ENCODE assay signal across 30 cellular contexts in the genomic region with DNA sequence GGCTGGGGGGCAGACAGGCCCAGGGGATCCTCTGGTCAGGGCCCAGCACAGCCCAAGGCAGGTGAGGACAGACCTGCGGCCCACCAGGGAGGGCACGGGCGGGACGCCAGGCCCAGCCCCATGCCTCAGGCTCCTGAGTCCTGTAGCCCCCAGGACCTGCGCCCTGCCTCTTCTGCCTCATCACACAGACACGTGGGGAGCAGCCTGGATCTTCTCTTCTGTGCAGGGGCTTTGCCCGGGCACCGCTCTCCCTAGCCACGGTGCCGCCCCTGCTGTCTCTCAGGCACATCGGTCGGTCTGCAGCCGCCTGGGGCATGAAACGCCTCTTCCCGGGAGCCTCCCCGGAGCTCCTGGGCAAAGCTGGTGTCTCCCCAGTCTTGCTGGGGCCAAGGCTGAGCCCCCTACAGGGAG. TPM values are rescaled to one million over a fixed set of nuclear protein-coding genes. Genes with fewer than 3 reads are reported as not detected.
DNase-seq lines count a peak whose midpoint lies in the region; ATAC-seq, FAIRE-seq and TF ChIP-seq lines count a peak whose summit lies in the region.
"Had no signal": no experiment of that assay in that cellular context is flagged by ENCODE, and none has a peak within 500 bp of the region (broad histone marks: within the 10 kb centered on the region; RNA-seq: fewer than 3 reads in every experiment).

No MANE protein-coding gene starts in this region.

- WGBS in A549 (ENCODE audit: missing lambda C conversion rate): 90% methylated on average over 16 of the region's 16 CpGs
- 93 to 96% methylated on average over 9 to 16 of the region's 16 CpGs for WGBS in endodermal cell (ENCODE audit: insufficient coverage in 1 of 2, insufficient read length in 1 of 2), 2 experiments

- no peaks in the 10 kb centered on the region for H3K36me3 Mint-ChIP-seq in endodermal cell (ENCODE audit: low read depth)
- H3K36me3 Mint-ChIP-seq: activated naive CD8-positive, alpha-beta T cell treated with anti-CD3 and anti-CD28 coated beads, Interleukin-2, amount 10 ng/mL, durations not matched to agents 7 days and 5 days had no signal

- CTCF ChIA-PET in A549 (lab: Yijun Ruan, JAX): interaction anchor here (1.3 to 10.1 kb wide), 4 partner anchors 49 to 135 kb away, joined by 3 to 776 read pairs (median 36); no protein-coding TSS in a partner anchor

- H3K27me3 ChIP-seq in H7 (ENCODE audit: control insufficient read depth, insufficient read depth, low read length) (no peaks in the 10 kb centered on the region), neutrophil (peaks cover 7% of the 10 kb centered on the region), endodermal cell (ENCODE audit: control insufficient read depth, insufficient read depth, low read length, poor library complexity, severe bottlenecking) (peaks cover 44% of the 10 kb centered on the region)
- H3K27me3 ChIP-seq: ascending aorta, BE2C, esophagus muscularis mucosa, pancreas, SJSA1 had no signal

- FAIRE-seq in A549 (lab: Jason Lieb, UNC): no peak
- FAIRE-seq: frontal cortex, GM12892, pancreas, small intestine had no signal

- no peaks in the 10 kb centered on the region for H3K9me3 Mint-ChIP-seq in endodermal cell
- H3K9me3 Mint-ChIP-seq: activated naive CD8-positive, alpha-beta T cell treated with anti-CD3 and anti-CD28 coated beads, Interleukin-2, amount 10 ng/mL, durations not matched to agents 7 days and 5 days; effector memory CD8-positive, alpha-beta T cell; nephron progenitor cell had no signal

- TF ChIP-seq EP300 in A549 (IDR thresholded peaks at IDR 0.05): no peak

- H3K27ac ChIP-seq in A549 (peak overlapping the region; percentile 10 to 68; a peak in 4 of 6 replicates), epithelial cell of prostate (peak overlapping the region; percentile 99), neutrophil (peak overlapping the region; percentile 97), endodermal cell (ENCODE audit: low read depth, low read length) (no peak overlapping the region)
- H3K27ac ChIP-seq: ascending aorta, coronary artery, esophagus muscularis mucosa, pancreas, SJSA1, thoracic aorta, VCaP had no signal

- no peak overlapping the region for H3K4me2 ChIP-seq in A549

- H3K4me3 ChIP-seq in A549: no peak overlapping the region
- no peak overlapping the region for H3K4me3 ChIP-seq in H7 (ENCODE audit: insufficient read depth, low read depth, low read length)
- H3K4me3 ChIP-seq in neutrophil (ENCODE audit: low read depth in 1 of 2, low read length in 1 of 2): no peak overlapping the region
- no peak overlapping the region for H3K4me3 ChIP-seq in endodermal cell (ENCODE audit: low read length)
- H3K4me3 ChIP-seq: ascending aorta, coronary artery, esophagus muscularis mucosa, pancreas, SJSA1, thoracic aorta had no signal

- TF ChIP-seq RAD21 in A549 (conservative IDR thresholded peaks at IDR 0.05 in 1 of 2, IDR thresholded peaks at IDR 0.05 in 1 of 2): no peak

- POLR2A ChIA-PET in A549 (lab: Yijun Ruan, JAX): no interaction called here

- H3K9me3 ChIP-seq in A549 (no peaks in the 10 kb centered on the region), neutrophil (no peaks in the 10 kb centered on the region), endodermal cell (ENCODE audit: control insufficient read depth, low read length) (no peaks in the 10 kb centered on the region)
- H3K9me3 ChIP-seq: ascending aorta, BE2C, esophagus muscularis mucosa, pancreas, SJSA1, thoracic aorta had no signal

- no peak for ATAC-seq in A549
- ATAC-seq in activated CD4-positive, CD25-positive, alpha-beta regulatory T cell treated with anti-CD3 and anti-CD28 coated beads, Interleukin-2, amount 50 U/mL, for 24 hours: no peak
- ATAC-seq: effector memory CD8-positive, alpha-beta T cell; left cardiac atrium; pancreas; stimulated activated naive CD8-positive, alpha-beta T cell treated with anti-CD3 and anti-CD28 coated beads, Interleukin-15, Interleukin-2, amounts not matched to agents 100 U/mL and 50 U/mL, for 24 hours had no signal

- no peak for TF ChIP-seq CTCF in A549 (IDR thresholded peaks at IDR 0.05)
- no peak for TF ChIP-seq CTCF in neutrophil (IDR thresholded peaks at IDR 0.05)
- no peak for TF ChIP-seq CTCF in endodermal cell (conservative IDR thresholded peaks at IDR 0.05)

- peaks cover 32% of the 10 kb centered on the region for H3K27me3 Mint-ChIP-seq in endodermal cell (ENCODE audit: insufficient read depth)
- H3K27me3 Mint-ChIP-seq: activated naive CD8-positive, alpha-beta T cell treated with anti-CD3 and anti-CD28 coated beads, Interleukin-2, amount 10 ng/mL, durations not matched to agents 7 days and 5 days had no signal

- H3K9ac ChIP-seq in endodermal cell (ENCODE audit: extremely low read depth, low read length, poor library complexity, severe bottlenecking): no peak overlapping the region

- no peak overlapping the region for H3K4me3 Mint-ChIP-seq in endodermal cell
- H3K4me3 Mint-ChIP-seq: activated naive CD8-positive, alpha-beta T cell treated with anti-CD3 and anti-CD28 coated beads, Interleukin-2, amount 10 ng/mL, durations not matched to agents 7 days and 5 days; effector memory CD8-positive, alpha-beta T cell; nephron progenitor cell had no signal

- no peak overlapping the region for H3K27ac Mint-ChIP-seq in endodermal cell
- H3K27ac Mint-ChIP-seq: activated naive CD8-positive, alpha-beta T cell treated with anti-CD3 and anti-CD28 coated beads, Interleukin-2, amount 10 ng/mL, durations not matched to agents 7 days and 5 days; effector memory CD8-positive, alpha-beta T cell; nephron progenitor cell had no signal

- TF ChIP-seq POLR2A in A549 (IDR thresholded peaks at IDR 0.05; ENCODE audit: low read length): no peak

- H3K36me3 ChIP-seq in H7 (replicated peaks; ENCODE audit: control insufficient read depth, insufficient read depth, low read length): no peaks in the 10 kb centered on the region
- H3K36me3 ChIP-seq in neutrophil: no peaks in the 10 kb centered on the region
- H3K36me3 ChIP-seq in endodermal cell (ENCODE audit: control insufficient read depth, insufficient read depth, low read length): no peaks in the 10 kb centered on the region
- H3K36me3 ChIP-seq: ascending aorta, BE2C, esophagus muscularis mucosa, pancreas, SJSA1, thoracic aorta had no signal

- H3K4me1 ChIP-seq in A549 (peaks cover 40% of the 10 kb centered on the region), neutrophil (ENCODE audit: control insufficient read depth in 1 of 2, insufficient read depth in 1 of 2, low read depth in 1 of 2, low read length in 1 of 2) (peaks cover 80 to 91% of the 10 kb centered on the region in 2 experiments), endodermal cell (ENCODE audit: control insufficient read depth, insufficient read depth, low read length) (peaks cover 9% of the 10 kb centered on the region)

- DNase-seq in A549 (ENCODE audit: low read depth in 1 of 2, low spot score in 1 of 2) (no peak), H7 (peak; percentile 61), epithelial cell of prostate (ENCODE audit: low read depth, low spot score) (peak; percentile 43), COR-L47 (lab: John Stamatoyannopoulos, UW) (no peak), endodermal cell (no peak)
- no peak for DNase-seq in activated T-cell treated with anti-CD3 and anti-CD28 coated beads, Interleukin-2, amount 50 U/mL, for 48 hours
- DNase-seq: activated CD4-positive, alpha-beta T cell treated with anti-CD3 and anti-CD28 coated beads for 48 hours; activated effector memory CD4-positive, alpha-beta T cell treated with anti-CD3 and anti-CD28 coated beads, Interleukin-2, amount 50 U/mL, for 16 hours; activated naive CD8-positive, alpha-beta T cell treated with anti-CD3 and anti-CD28 coated beads, Interleukin-2, amount 10 ng/mL, durations not matched to agents 7 days and 5 days; activated T-cell treated with anti-CD3 and anti-CD28 coated beads, Interleukin-2, amount 50 U/mL, for 1 hour; BE2C; effector memory CD8-positive, alpha-beta T cell; left cardiac atrium; NCI-H1092; NCI-H1694; nephron progenitor cell; small intestine; stimulated activated naive CD8-positive, alpha-beta T cell treated with anti-CD3 and anti-CD28 coated beads, Interleukin-15, Interleukin-2, amounts not matched to agents 100 U/mL and 50 U/mL, for 24 hours; T1000 had no signal

- H3K4me1 Mint-ChIP-seq in endodermal cell: no peaks in the 10 kb centered on the region

TF ChIP-seq in A549, 52 proteins besides CTCF, POLR2A, EP300 and RAD21 (continues in another document):
- TF ChIP-seq FOXS1 (CRISPR knock-in tag; IDR thresholded peaks at IDR 0.05) (no peak), HOXA7 (CRISPR knock-in tag; IDR thresholded peaks at IDR 0.05) (no peak), BHLHE40 (IDR thresholded peaks at IDR 0.05; ENCODE audit: low read depth, low read length) (no peak), ZNF302 (CRISPR knock-in tag; IDR thresholded peaks at IDR 0.05) (no peak), ZFP36 (IDR thresholded peaks at IDR 0.05; ENCODE audit: borderline replicate concordance, partially characterized antibody) (no peak), RFX5 (IDR thresholded peaks at IDR 0.05) (no peak), SREBF2 (IDR thresholded peaks at IDR 0.05) (no peak), KDM1A (IDR thresholded peaks at IDR 0.05; ENCODE audit: low read depth) (no peak), FOSB (CRISPR knock-in tag; IDR thresholded peaks at IDR 0.05) (no peak), EHF (CRISPR knock-in tag; IDR thresholded peaks at IDR 0.05) (no peak)

RNA-seq across cellular contexts. Expression of a gene that starts 40.2 kb away (rescaled TPM):
- 15.3 and 19.9 TPM in 2 replicates for polyA plus RNA-seq in A549 (2011; rRNA removed)
- polyA plus RNA-seq in A549 (2012; cell fraction: cytosol; rRNA removed): 49.6 and 71.8 TPM in 2 replicates
- 70.7 and 117 TPM in 2 replicates for polyA plus RNA-seq in A549 (2012; cell fraction: nucleus; rRNA removed)
- 28.9 to 34.4 TPM (median 32.3 TPM) in 3 replicates for polyA plus RNA-seq in A549 (2017; fragmentation: RNase III; extraction: RNeasy Plus Mini Kit Qiagen cat#74134 plus additional on column Dnase treatment)
- 3.1 and 5.9 TPM in 2 replicates for polyA minus RNA-seq in A549 (2011; rRNA and poly(A)+ RNA removed)
- total RNA-seq in H7 (2014; rRNA removed; shearing (Covaris generic)): 68.5 and 87.3 TPM in 2 replicates
- 10 to 100 TPM; 31.5 to 34.0 TPM for total RNA-seq in endodermal cell
- 19.7 TPM for polyA plus RNA-seq in endodermal cell (2013, experiment 1 of 2)
- polyA plus RNA-seq in endodermal cell (2013, experiment 2 of 2): 15.6 TPM

Comparison
In these comparisons a context has a peak if more than half of its experiments do, and no peak if none do; other contexts are left out.
1. DNase-seq: peak in H7 (single experiment) and epithelial cell of prostate (single experiment); none in A549 (0 of 2), COR-L47 (single experiment), activated T-cell treated with anti-CD3 and anti-CD28 coated beads, Interleukin-2, amount 50 U/mL, for 48 hours (0 of 2) and endodermal cell (single experiment).